ENCODE assay signal across 11 cellular contexts in the genomic region with DNA sequence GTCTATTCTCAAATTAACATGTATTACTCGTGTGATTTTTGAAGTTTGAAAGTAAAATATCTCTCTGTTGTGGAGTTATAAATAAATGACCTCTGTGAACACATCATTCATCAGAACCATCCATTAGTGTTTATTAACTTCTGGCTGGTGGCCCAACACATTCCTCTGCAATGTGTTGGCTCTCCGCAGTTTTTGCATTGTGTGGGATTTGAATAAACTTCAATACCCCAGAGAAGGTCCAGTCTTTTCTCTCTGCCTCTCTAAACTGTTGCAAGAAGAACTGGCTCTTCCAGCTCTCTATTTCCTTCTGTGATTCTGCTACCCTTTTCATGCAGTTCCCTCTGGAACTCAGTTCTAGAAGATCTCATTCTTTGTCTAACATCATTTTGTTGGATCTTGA.
DNase-seq lines count a peak whose midpoint lies in the region; ATAC-seq and TF ChIP-seq lines count a peak whose summit lies in the region.
"Had no signal": no experiment of that assay in that cellular context is flagged by ENCODE, and none has a peak within 500 bp of the region (broad histone marks: within the 10 kb centered on the region; RNA-seq: fewer than 3 reads in every experiment).

No MANE protein-coding gene starts in this region.

- intact Hi-C loops in body of pancreas (cut with DNase I): no loop called here
- intact Hi-C loops in right cardiac atrium (cut with DNase I): no loop called here
- intact Hi-C loops in Caco-2 (cut with micrococcal nuclease; ENCODE audit: unreplicated experiment): no loop called here

- H4K20me1 ChIP-seq in smooth muscle cell (ENCODE audit: low read depth): no peaks in the 10 kb centered on the region

- H3K4me1 ChIP-seq in body of pancreas (peaks cover 11% of the 10 kb centered on the region), right cardiac atrium (ENCODE audit: control insufficient read depth, insufficient read depth, low read length) (peaks cover 2% of the 10 kb centered on the region), smooth muscle cell (ENCODE audit: low read depth) (peaks cover 23% of the 10 kb centered on the region), Caco-2 (no peaks in the 10 kb centered on the region)
- H3K4me1 ChIP-seq: right lobe of liver had no signal

- H3K27me3 Mint-ChIP-seq in HFFc6 (ENCODE audit: insufficient read depth): peaks cover under 1% of the 10 kb centered on the region
- H3K27me3 Mint-ChIP-seq in Caco-2 (ENCODE audit: insufficient read depth, unreplicated experiment): no peaks in the 10 kb centered on the region

- no peaks in the 10 kb centered on the region for H3K9me3 Mint-ChIP-seq in HFFc6
- H3K9me3 Mint-ChIP-seq in Caco-2 (ENCODE audit: unreplicated experiment): no peaks in the 10 kb centered on the region

- H3F3A ChIP-seq in smooth muscle cell (ENCODE audit: low read depth): peaks cover 17% of the 10 kb centered on the region

- H3K4me2 ChIP-seq in smooth muscle cell: peak overlapping the region; percentile 53

- H3K27ac ChIP-seq in body of pancreas (no peak overlapping the region), right cardiac atrium (ENCODE audit: low read length) (no peak overlapping the region), smooth muscle cell (ENCODE audit: low read depth) (peak overlapping the region; percentile 91)
- H3K27ac ChIP-seq: right lobe of liver had no signal

- H3K36me3 ChIP-seq in body of pancreas (replicated peaks in 1 of 2; ENCODE audit: insufficient read depth in 1 of 2, low read depth in 2 of 2): no peaks in the 10 kb centered on the region
- H3K36me3 ChIP-seq in smooth muscle cell (ENCODE audit: low read depth): no peaks in the 10 kb centered on the region
- no peaks in the 10 kb centered on the region for H3K36me3 ChIP-seq in Caco-2 (ENCODE audit: control insufficient read depth, insufficient read depth, low read length)
- H3K36me3 ChIP-seq: right lobe of liver had no signal

- no TSS peak for BruUV-seq in Caco-2 (replicated peaks; lab: Mats Ljungman, UMichigan)

- H3K79me2 ChIP-seq in smooth muscle cell (ENCODE audit: low read depth): no peaks in the 10 kb centered on the region

- CTCF ChIA-PET in Caco-2 (lab: Charles Lee): no interaction called here

- no peak overlapping the region for H3K4me3 ChIP-seq in body of pancreas
- H3K4me3 ChIP-seq in right cardiac atrium (ENCODE audit: low read length): no peak overlapping the region
- no peak overlapping the region for H3K4me3 ChIP-seq in smooth muscle cell
- H3K4me3 ChIP-seq in Caco-2 (ENCODE audit: low read depth, low read length): no peak overlapping the region
- H3K4me3 ChIP-seq: right lobe of liver had no signal

- TF ChIP-seq CTCF in HFFc6 (IDR thresholded peaks at IDR 0.05) (no peak), body of pancreas (IDR thresholded peaks at IDR 0.05) (no peak), smooth muscle cell (IDR thresholded peaks at IDR 0.05; ENCODE audit: borderline replicate concordance, insufficient read depth, poor library complexity, severe bottlenecking) (no peak), Caco-2 (IDR thresholded peaks at IDR 0.05; ENCODE audit: insufficient read depth in 1 of 2, low read depth in 1 of 2, low read length in 1 of 2, severe bottlenecking in 1 of 2, unreplicated experiment in 1 of 2) (no peak)

- H3K36me3 Mint-ChIP-seq in HFFc6 (ENCODE audit: low read depth) (no peaks in the 10 kb centered on the region), Caco-2 (ENCODE audit: insufficient read depth, unreplicated experiment) (no peaks in the 10 kb centered on the region)

- POLR2A ChIA-PET in Caco-2 (lab: Charles Lee): no interaction called here

- H3K27ac Mint-ChIP-seq in HFFc6 (peak overlapping the region; percentile 62), Caco-2 (ENCODE audit: unreplicated experiment) (no peak overlapping the region)

- H3K27me3 ChIP-seq in body of pancreas: no peaks in the 10 kb centered on the region
- H3K27me3 ChIP-seq in right cardiac atrium (ENCODE audit: control insufficient read depth, insufficient read depth): no peaks in the 10 kb centered on the region
- no peaks in the 10 kb centered on the region for H3K27me3 ChIP-seq in smooth muscle cell (ENCODE audit: low read depth)
- no peaks in the 10 kb centered on the region for H3K27me3 ChIP-seq in Caco-2 (replicated peaks; ENCODE audit: control insufficient read depth, insufficient read depth, low read length)
- H3K27me3 ChIP-seq: right lobe of liver had no signal

- H3K9me3 ChIP-seq in body of pancreas (no peaks in the 10 kb centered on the region), right cardiac atrium (ENCODE audit: control insufficient read depth, low read length) (no peaks in the 10 kb centered on the region), smooth muscle cell (replicated peaks; ENCODE audit: low read depth) (no peaks in the 10 kb centered on the region), Caco-2 (no peaks in the 10 kb centered on the region)
- H3K9me3 ChIP-seq: right lobe of liver had no signal

- ATAC-seq in body of pancreas (peak; percentile 53), right cardiac atrium (peak; percentile 59 to 73)
- ATAC-seq: right lobe of liver; stimulated activated naive CD8-positive, alpha-beta T cell treated with anti-CD3 and anti-CD28 coated beads, Interleukin-15, Interleukin-2, amounts not matched to agents 100 U/mL and 50 U/mL, for 24 hours had no signal

- H2AFZ ChIP-seq in smooth muscle cell (ENCODE audit: low read depth): no peak overlapping the region

- peak; percentile 78 for DNase-seq in HFFc6
- peak in 3 of 4 donors; percentile 14 to 40 (median 19) for DNase-seq in body of pancreas
- DNase-seq in right cardiac atrium: no peak
- DNase-seq in smooth muscle cell (lab: John Stamatoyannopoulos, UW; ENCODE audit: unreplicated experiment): no peak
- DNase-seq in NCI-H82 treated with DMSO at 0.1 percent for 48 hours (lab: John Stamatoyannopoulos, UW; ENCODE audit: unreplicated experiment): no peak
- DNase-seq in NCI-H187 treated with DMSO at 0.1 percent for 48 hours (lab: John Stamatoyannopoulos, UW): no peak
- no peak for DNase-seq in NCI-H510A (lab: John Stamatoyannopoulos, UW)
- DNase-seq in Caco-2: no peak
- DNase-seq: right lobe of liver; RPMI8226; stimulated activated naive CD8-positive, alpha-beta T cell treated with anti-CD3 and anti-CD28 coated beads, Interleukin-15, Interleukin-2, amounts not matched to agents 100 U/mL and 50 U/mL, for 24 hours had no signal

- no peak for TF ChIP-seq POLR2A in body of pancreas (IDR thresholded peaks at IDR 0.05)

- 34 to 35% methylated on average over 2 of the region's 2 CpGs for WGBS in body of pancreas, 2 donors
- 11% methylated on average over 2 of the region's 2 CpGs for WGBS in right cardiac atrium
- WGBS in smooth muscle cell (ENCODE audit: low lambda C conversion rate): 9% methylated on average over 2 of the region's 2 CpGs

- no peak overlapping the region for H3K9ac ChIP-seq in smooth muscle cell (ENCODE audit: low read depth)

- H3K4me1 Mint-ChIP-seq in HFFc6 (ENCODE audit: low read depth) (peaks cover 51% of the 10 kb centered on the region), Caco-2 (ENCODE audit: low read depth, unreplicated experiment) (no peaks in the 10 kb centered on the region)

- H3K4me3 Mint-ChIP-seq in HFFc6 (peak overlapping the region; percentile 33), Caco-2 (ENCODE audit: unreplicated experiment) (no peak overlapping the region)

Comparison
In these comparisons a context has a peak if more than half of its experiments do, and no peak if none do; other contexts are left out.
1. DNase-seq: peak in HFFc6 (single experiment) and body of pancreas (3 of 4); none in right cardiac atrium (0 of 3), smooth muscle cell (single experiment), NCI-H82 treated with DMSO at 0.1 percent for 48 hours (single experiment), NCI-H187 treated with DMSO at 0.1 percent for 48 hours (single experiment), NCI-H510A (single experiment) and Caco-2 (0 of 2).